Comparison of ENCODE assay signal across 1 cellular context in the genomic region with DNA sequence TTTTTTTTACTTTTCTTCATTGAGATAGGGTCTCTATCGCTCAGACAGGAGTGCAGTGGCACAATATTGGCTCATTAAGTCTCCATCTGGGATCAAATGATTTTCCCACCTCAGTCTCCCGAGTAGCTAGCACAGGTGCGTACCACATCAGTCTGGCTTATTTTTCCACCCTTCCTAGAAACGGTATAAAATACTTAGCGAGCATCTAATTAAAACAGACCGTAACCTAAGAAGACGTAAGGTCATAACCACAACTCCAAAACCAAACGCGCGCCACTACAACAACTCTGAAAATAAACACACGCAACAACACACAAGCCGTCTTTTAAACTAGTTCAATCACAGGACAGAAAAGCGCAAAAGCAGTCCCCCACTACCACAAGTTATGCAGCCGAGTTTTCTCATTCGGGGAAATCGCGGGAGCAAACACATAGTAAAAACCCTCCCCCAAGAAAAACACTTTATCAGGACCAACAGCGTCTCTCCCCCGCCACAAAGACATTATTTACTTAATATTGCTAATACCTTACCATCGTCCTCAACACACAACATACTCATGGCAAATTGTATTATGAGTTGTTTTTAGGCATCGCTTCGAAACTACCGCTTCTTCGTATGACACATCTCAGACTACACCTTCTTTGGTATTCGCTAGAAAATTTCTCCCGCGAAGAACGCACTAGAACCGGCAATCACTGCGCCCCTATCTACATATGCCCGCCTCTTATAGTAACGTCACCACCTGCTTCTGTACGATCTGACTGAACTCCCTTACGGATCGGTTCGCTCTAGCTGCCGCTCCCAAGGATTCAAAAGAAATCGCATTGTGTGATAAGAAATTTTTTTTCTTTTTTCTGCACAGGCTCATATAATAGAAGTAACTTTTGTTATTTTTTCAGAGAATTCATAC.
TF ChIP-seq lines count a peak whose summit lies in the region.

No MANE protein-coding gene starts in this region.

TF ChIP-seq in H1, 55 proteins besides CTCF, POLR2A, EP300 and RAD21 (continued from another document):
- TF ChIP-seq, protein P1, sequence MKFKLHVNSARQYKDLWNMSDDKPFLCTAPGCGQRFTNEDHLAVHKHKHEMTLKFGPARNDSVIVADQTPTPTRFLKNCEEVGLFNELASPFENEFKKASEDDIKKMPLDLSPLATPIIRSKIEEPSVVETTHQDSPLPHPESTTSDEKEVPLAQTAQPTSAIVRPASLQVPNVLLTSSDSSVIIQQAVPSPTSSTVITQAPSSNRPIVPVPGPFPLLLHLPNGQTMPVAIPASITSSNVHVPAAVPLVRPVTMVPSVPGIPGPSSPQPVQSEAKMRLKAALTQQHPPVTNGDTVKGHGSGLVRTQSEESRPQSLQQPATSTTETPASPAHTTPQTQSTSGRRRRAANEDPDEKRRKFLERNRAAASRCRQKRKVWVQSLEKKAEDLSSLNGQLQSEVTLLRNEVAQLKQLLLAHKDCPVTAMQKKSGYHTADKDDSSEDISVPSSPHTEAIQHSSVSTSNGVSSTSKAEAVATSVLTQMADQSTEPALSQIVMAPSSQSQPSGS (IDR thresholded peaks at IDR 0.05; ENCODE audit: low read length), result peak; percentile 99
- TF ChIP-seq PHF8 (conservative IDR thresholded peaks at IDR 0.05; ENCODE audit: low read depth, low read length) (peak; percentile 47), USF2 (IDR thresholded peaks at IDR 0.05; ENCODE audit: low read length) (no peak), SIRT6 (IDR thresholded peaks at IDR 0.05; ENCODE audit: low read length) (no peak), NANOG (IDR thresholded peaks at IDR 0.05; ENCODE audit: insufficient read depth, low read depth, low read length, poor library complexity, severe bottlenecking) (no peak), TCF12 (IDR thresholded peaks at IDR 0.05; ENCODE audit: low read depth, low read length) (peak; percentile 82; the same call in 1 of the 2 replicates), RBBP5 (IDR thresholded peaks at IDR 0.05; ENCODE audit: borderline replicate concordance, low read depth, low read length) (no peak), CHD1 (IDR thresholded peaks at IDR 0.05; ENCODE audit: low read depth, low read length) (no peak), HDAC6 (IDR thresholded peaks at IDR 0.05; ENCODE audit: low read depth, low read length) (peak; percentile 50), YY1 (IDR thresholded peaks at IDR 0.05; ENCODE audit: low read depth, low read length) (no peak), GABPA (IDR thresholded peaks at IDR 0.05; ENCODE audit: borderline replicate concordance, insufficient read depth, low read length) (no peak), JUND (IDR thresholded peaks at IDR 0.05; ENCODE audit: low read length) (peak; percentile 88), BRCA1 (IDR thresholded peaks at IDR 0.05; ENCODE audit: low read depth, low read length) (no peak), TEAD4 (IDR thresholded peaks at IDR 0.05; ENCODE audit: low read depth, low read length) (no peak), KDM5A (IDR thresholded peaks at IDR 0.05; ENCODE audit: low read length) (no peak), SAP30 (IDR thresholded peaks at IDR 0.05; ENCODE audit: insufficient read depth, insufficient replicate concordance, low read length) (no peak), POU5F1 (IDR thresholded peaks at IDR 0.05; ENCODE audit: low read depth, low read length) (peak; percentile 90), KDM1A (IDR thresholded peaks at IDR 0.05; ENCODE audit: borderline replicate concordance, low read length) (no peak), SRF (IDR thresholded peaks at IDR 0.05; ENCODE audit: low read depth, low read length) (no peak), BACH1 (IDR thresholded peaks at IDR 0.05; ENCODE audit: low read length) (peak; percentile 81; the same call in 1 of the 2 replicates), SIX5 (IDR thresholded peaks at IDR 0.05; ENCODE audit: low read depth, low read length) (no peak), CBX5 (IDR thresholded peaks at IDR 0.05; ENCODE audit: low read depth, low read length) (no peak), CREB1 (IDR thresholded peaks at IDR 0.05) (peak; percentile 87), BCL11A (IDR thresholded peaks at IDR 0.05; ENCODE audit: low read depth in 2 of 2, low read length in 2 of 2) (peak; percentile 82 to 85), ZNF274 (IDR thresholded peaks at IDR 0.05; ENCODE audit: borderline replicate concordance, extremely low read depth, low read length) (no peak), SP1 (IDR thresholded peaks at IDR 0.05; ENCODE audit: low read depth, low read length) (peak; percentile 94), HDAC2 (IDR thresholded peaks at IDR 0.05; ENCODE audit: borderline replicate concordance in 1 of 2, low read depth in 2 of 2, low read length in 2 of 2) (peak; percentile 73 to 100; a peak in 3 of 4 replicates), CBX8 (IDR thresholded peaks at IDR 0.05; ENCODE audit: borderline replicate concordance, low read depth, low read length) (no peak), ASH2L (IDR thresholded peaks at IDR 0.05; ENCODE audit: low read length) (no peak), SP2 (IDR thresholded peaks at IDR 0.05; ENCODE audit: low read length) (no peak), FOSL1 (IDR thresholded peaks at IDR 0.05; ENCODE audit: insufficient read depth, low read depth, low read length) (no peak), TAF7 (optimal IDR thresholded peaks at IDR 0.05; ENCODE audit: borderline replicate concordance, low read depth, low read length) (peak; percentile 100), CEBPB (IDR thresholded peaks at IDR 0.05; ENCODE audit: low read depth, low read length) (no peak), SP4 (IDR thresholded peaks at IDR 0.05; ENCODE audit: low read length) (peak; percentile 95; the same call in 1 of the 2 replicates), POLR2AphosphoS5 (IDR thresholded peaks at IDR 0.05; ENCODE audit: low read depth, low read length) (peak; percentile 100), TAF1 (IDR thresholded peaks at IDR 0.05; ENCODE audit: low read depth, low read length) (peak; percentile 41), SUZ12 (IDR thresholded peaks at IDR 0.05; ENCODE audit: low read length) (no peak), KDM4A (IDR thresholded peaks at IDR 0.05; ENCODE audit: low read depth, low read length, severe bottlenecking) (peak; percentile 39), RNF2 (IDR thresholded peaks at IDR 0.05; ENCODE audit: borderline replicate concordance, low read depth, low read length, missing control alignments, poor library complexity, severe bottlenecking) (no peak), TBP (IDR thresholded peaks at IDR 0.05; ENCODE audit: low read depth, low read length) (peak; percentile 98), CTBP2 (IDR thresholded peaks at IDR 0.05; ENCODE audit: borderline replicate concordance, insufficient read depth, insufficient read length, low read length) (no peak), EGR1 (IDR thresholded peaks at IDR 0.05; ENCODE audit: borderline replicate concordance, low read depth, low read length) (peak; percentile 96), GTF2F1 (IDR thresholded peaks at IDR 0.05; ENCODE audit: borderline replicate concordance, low read depth, low read length) (peak; percentile 100), SIN3A (conservative IDR thresholded peaks at IDR 0.05 in 1 of 2, IDR thresholded peaks at IDR 0.05 in 1 of 2; ENCODE audit: low read depth in 1 of 2, low read length in 2 of 2) (peak in 1 of 2 experiments; percentile 89; a peak in 1 of 4 replicates), EZH2 (IDR thresholded peaks at IDR 0.05; ENCODE audit: low read depth, low read length, severe bottlenecking) (no peak), JUN (IDR thresholded peaks at IDR 0.05; ENCODE audit: low read depth, low read length) (no peak), CHD2 (IDR thresholded peaks at IDR 0.05; ENCODE audit: low read length) (0 out of 2 replicates have a peak, but pooled peaks have one; percentile 70), MAFK (IDR thresholded peaks at IDR 0.05; ENCODE audit: low read depth, low read length) (no peak)
- TF ChIP-seq, protein P2, sequence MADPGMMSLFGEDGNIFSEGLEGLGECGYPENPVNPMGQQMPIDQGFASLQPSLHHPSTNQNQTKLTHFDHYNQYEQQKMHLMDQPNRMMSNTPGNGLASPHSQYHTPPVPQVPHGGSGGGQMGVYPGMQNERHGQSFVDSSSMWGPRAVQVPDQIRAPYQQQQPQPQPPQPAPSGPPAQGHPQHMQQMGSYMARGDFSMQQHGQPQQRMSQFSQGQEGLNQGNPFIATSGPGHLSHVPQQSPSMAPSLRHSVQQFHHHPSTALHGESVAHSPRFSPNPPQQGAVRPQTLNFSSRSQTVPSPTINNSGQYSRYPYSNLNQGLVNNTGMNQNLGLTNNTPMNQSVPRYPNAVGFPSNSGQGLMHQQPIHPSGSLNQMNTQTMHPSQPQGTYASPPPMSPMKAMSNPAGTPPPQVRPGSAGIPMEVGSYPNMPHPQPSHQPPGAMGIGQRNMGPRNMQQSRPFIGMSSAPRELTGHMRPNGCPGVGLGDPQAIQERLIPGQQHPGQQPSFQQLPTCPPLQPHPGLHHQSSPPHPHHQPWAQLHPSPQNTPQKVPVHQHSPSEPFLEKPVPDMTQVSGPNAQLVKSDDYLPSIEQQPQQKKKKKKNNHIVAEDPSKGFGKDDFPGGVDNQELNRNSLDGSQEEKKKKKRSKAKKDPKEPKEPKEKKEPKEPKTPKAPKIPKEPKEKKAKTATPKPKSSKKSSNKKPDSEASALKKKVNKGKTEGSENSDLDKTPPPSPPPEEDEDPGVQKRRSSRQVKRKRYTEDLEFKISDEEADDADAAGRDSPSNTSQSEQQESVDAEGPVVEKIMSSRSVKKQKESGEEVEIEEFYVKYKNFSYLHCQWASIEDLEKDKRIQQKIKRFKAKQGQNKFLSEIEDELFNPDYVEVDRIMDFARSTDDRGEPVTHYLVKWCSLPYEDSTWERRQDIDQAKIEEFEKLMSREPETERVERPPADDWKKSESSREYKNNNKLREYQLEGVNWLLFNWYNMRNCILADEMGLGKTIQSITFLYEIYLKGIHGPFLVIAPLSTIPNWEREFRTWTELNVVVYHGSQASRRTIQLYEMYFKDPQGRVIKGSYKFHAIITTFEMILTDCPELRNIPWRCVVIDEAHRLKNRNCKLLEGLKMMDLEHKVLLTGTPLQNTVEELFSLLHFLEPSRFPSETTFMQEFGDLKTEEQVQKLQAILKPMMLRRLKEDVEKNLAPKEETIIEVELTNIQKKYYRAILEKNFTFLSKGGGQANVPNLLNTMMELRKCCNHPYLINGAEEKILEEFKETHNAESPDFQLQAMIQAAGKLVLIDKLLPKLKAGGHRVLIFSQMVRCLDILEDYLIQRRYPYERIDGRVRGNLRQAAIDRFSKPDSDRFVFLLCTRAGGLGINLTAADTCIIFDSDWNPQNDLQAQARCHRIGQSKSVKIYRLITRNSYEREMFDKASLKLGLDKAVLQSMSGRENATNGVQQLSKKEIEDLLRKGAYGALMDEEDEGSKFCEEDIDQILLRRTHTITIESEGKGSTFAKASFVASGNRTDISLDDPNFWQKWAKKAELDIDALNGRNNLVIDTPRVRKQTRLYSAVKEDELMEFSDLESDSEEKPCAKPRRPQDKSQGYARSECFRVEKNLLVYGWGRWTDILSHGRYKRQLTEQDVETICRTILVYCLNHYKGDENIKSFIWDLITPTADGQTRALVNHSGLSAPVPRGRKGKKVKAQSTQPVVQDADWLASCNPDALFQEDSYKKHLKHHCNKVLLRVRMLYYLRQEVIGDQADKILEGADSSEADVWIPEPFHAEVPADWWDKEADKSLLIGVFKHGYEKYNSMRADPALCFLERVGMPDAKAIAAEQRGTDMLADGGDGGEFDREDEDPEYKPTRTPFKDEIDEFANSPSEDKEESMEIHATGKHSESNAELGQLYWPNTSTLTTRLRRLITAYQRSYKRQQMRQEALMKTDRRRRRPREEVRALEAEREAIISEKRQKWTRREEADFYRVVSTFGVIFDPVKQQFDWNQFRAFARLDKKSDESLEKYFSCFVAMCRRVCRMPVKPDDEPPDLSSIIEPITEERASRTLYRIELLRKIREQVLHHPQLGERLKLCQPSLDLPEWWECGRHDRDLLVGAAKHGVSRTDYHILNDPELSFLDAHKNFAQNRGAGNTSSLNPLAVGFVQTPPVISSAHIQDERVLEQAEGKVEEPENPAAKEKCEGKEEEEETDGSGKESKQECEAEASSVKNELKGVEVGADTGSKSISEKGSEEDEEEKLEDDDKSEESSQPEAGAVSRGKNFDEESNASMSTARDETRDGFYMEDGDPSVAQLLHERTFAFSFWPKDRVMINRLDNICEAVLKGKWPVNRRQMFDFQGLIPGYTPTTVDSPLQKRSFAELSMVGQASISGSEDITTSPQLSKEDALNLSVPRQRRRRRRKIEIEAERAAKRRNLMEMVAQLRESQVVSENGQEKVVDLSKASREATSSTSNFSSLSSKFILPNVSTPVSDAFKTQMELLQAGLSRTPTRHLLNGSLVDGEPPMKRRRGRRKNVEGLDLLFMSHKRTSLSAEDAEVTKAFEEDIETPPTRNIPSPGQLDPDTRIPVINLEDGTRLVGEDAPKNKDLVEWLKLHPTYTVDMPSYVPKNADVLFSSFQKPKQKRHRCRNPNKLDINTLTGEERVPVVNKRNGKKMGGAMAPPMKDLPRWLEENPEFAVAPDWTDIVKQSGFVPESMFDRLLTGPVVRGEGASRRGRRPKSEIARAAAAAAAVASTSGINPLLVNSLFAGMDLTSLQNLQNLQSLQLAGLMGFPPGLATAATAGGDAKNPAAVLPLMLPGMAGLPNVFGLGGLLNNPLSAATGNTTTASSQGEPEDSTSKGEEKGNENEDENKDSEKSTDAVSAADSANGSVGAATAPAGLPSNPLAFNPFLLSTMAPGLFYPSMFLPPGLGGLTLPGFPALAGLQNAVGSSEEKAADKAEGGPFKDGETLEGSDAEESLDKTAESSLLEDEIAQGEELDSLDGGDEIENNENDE (IDR thresholded peaks at IDR 0.05; ENCODE audit: insufficient replicate concordance, low read length), result peak; percentile 46
- TF ChIP-seq, protein P3, sequence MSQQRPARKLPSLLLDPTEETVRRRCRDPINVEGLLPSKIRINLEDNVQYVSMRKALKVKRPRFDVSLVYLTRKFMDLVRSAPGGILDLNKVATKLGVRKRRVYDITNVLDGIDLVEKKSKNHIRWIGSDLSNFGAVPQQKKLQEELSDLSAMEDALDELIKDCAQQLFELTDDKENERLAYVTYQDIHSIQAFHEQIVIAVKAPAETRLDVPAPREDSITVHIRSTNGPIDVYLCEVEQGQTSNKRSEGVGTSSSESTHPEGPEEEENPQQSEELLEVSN (IDR thresholded peaks at IDR 0.05), result peak; percentile 12; the same call in 1 of the 2 replicates
- TF ChIP-seq, protein P4, sequence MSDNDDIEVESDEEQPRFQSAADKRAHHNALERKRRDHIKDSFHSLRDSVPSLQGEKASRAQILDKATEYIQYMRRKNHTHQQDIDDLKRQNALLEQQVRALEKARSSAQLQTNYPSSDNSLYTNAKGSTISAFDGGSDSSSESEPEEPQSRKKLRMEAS (IDR thresholded peaks at IDR 0.05), result 0 out of 2 replicates have a peak, but pooled peaks have one; percentile 16
